In the genomic region with DNA sequence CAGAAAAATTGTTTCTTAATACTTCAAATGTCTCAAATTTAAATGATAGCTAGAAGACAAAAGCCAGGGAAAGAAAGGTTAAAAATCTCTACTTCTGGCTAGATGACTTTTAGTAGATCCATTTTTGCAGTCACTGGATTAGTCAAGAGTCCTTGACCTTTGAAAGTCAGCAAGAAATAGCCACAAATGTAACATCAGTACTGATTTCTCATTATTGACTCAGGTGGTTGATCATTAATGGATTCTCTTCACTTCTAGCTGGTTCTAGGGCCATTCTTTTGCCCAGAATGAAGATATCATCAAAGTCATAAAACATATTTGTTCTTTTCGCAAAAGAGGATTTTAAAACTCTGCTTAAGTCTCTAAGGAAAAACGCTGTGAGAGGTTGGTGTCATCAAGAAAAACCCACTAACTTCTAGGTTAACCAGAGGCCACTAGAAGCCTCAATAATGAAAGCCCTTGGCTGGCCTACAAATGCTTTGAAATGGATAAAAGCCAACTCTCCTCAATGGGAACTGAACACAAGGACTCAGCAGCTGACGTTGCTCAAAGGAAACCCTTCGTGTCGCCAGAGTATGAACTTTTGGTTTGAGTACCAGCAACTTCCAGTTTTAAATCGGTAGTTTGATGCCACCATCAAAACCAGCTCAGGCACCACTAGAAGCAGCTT, we compare ENCODE assay signal across 18 cellular contexts.
DNase-seq lines count a peak whose midpoint lies in the region; ATAC-seq, FAIRE-seq and TF ChIP-seq lines count a peak whose summit lies in the region.
"Had no signal": no experiment of that assay in that cellular context is flagged by ENCODE, and none has a peak within 500 bp of the region (broad histone marks: within the 10 kb centered on the region; RNA-seq: fewer than 3 reads in every experiment).

No MANE protein-coding gene starts in this region.

- peak overlapping the region; percentile 43; the same call in 1 of the 2 replicates for H3K27ac ChIP-seq in VCaP
- H3K27ac ChIP-seq in subcutaneous abdominal adipose tissue (ENCODE audit: low read depth, low read length): peak overlapping the region; percentile 47
- H3K27ac ChIP-seq: GM23248, PC-9 had no signal

- TF ChIP-seq CTCF in VCaP (conservative IDR thresholded peaks at IDR 0.05) (no peak), CD14-positive monocyte (IDR thresholded peaks at IDR 0.05) (no peak)

- no peak overlapping the region for H3K4me3 Mint-ChIP-seq in CD14-positive monocyte
- H3K4me3 Mint-ChIP-seq: stimulated activated naive CD8-positive, alpha-beta T cell treated with anti-CD3 and anti-CD28 coated beads, Interleukin-15, Interleukin-2, amounts not matched to agents 100 ng/mL and 50 ng/mL, for 24 hours; T-cell had no signal

- DNase-seq in stimulated activated CD4-positive, alpha-beta T cell treated with anti-CD3 and anti-CD28 coated beads, Interleukin-1b, Interleukin-23, amount 100 ng/mL, for 48 hours: peak; percentile 3
- DNase-seq in stimulated activated CD4-positive, alpha-beta T cell treated with anti-CD3 and anti-CD28 coated beads, Interleukin-12 subunit alpha, Interleukin-12 subunit beta, amount 100 ng/mL, for 4 hours: no peak
- DNase-seq in CD14-positive monocyte (ENCODE audit: low spot score) (no peak), NCI-H226 (no peak)
- DNase-seq: activated CD4-positive, alpha-beta T cell treated with anti-CD3 and anti-CD28 coated beads, Interleukin-2, amount 50 U/mL, for 4 hours; activated naive CD4-positive, alpha-beta T cell treated with Interleukin-2 at 50 U/mL for 16 hours; central memory CD4-positive, alpha-beta T cell; GM23248; MG63; mucosa of descending colon; NCI-H345; PC-9; T-cell had no signal

- H3K4me1 ChIP-seq in subcutaneous abdominal adipose tissue (ENCODE audit: control insufficient read depth in 5 of 5, insufficient read depth in 5 of 5, low read length in 5 of 5): peaks cover 0 to 11% (median 0%) of the 10 kb centered on the region in 5 donors

- H3K4me1 Mint-ChIP-seq in CD14-positive monocyte: no peaks in the 10 kb centered on the region

- H3K9ac ChIP-seq in subcutaneous abdominal adipose tissue (ENCODE audit: low read length in 5 of 5): no peak overlapping the region
- H3K9ac ChIP-seq: GM23248 had no signal

- peaks cover 0 to 15% (median 5%) of the 10 kb centered on the region in 5 donors for H3K36me3 ChIP-seq in subcutaneous abdominal adipose tissue (ENCODE audit: control insufficient read depth in 5 of 5, insufficient read depth in 5 of 5, low read length in 5 of 5)

- H3K27me3 ChIP-seq in subcutaneous abdominal adipose tissue (ENCODE audit: control insufficient read depth in 5 of 5, insufficient read depth in 4 of 5, low read length in 5 of 5): no peaks in the 10 kb centered on the region
- H3K27me3 ChIP-seq: MG63 had no signal

- peaks cover 0 to 6% (median 0%) of the 10 kb centered on the region in 7 donors for H3K9me3 Mint-ChIP-seq in CD14-positive monocyte
- H3K9me3 Mint-ChIP-seq: stimulated activated naive CD8-positive, alpha-beta T cell treated with anti-CD3 and anti-CD28 coated beads, Interleukin-15, Interleukin-2, amounts not matched to agents 100 ng/mL and 50 ng/mL, for 24 hours had no signal

- peak; percentile 38 for FAIRE-seq in islet of Langerhans (lab: Jason Lieb, UNC)

- no peaks in the 10 kb centered on the region for H3K9me3 ChIP-seq in subcutaneous abdominal adipose tissue (ENCODE audit: control insufficient read depth in 5 of 5, low read length in 5 of 5)
- H3K9me3 ChIP-seq: MG63, mucosa of descending colon had no signal

- no peak overlapping the region for H3K4me3 ChIP-seq in subcutaneous abdominal adipose tissue (ENCODE audit: low read depth in 1 of 5, low read length in 5 of 5)
- H3K4me3 ChIP-seq: GM23248, MG63, mucosa of descending colon, PC-9 had no signal

- intact Hi-C loops in CD14-positive monocyte (cut with micrococcal nuclease): no loop called here

- no peak for ATAC-seq in GM21825 (IDR thresholded peaks at IDR 0.05; ENCODE audit: unreplicated experiment)
- ATAC-seq: mucosa of descending colon, T-cell had no signal

- no peaks in the 10 kb centered on the region for H3K36me3 Mint-ChIP-seq in CD14-positive monocyte

- peaks cover 0 to 7% (median 4%) of the 10 kb centered on the region in 3 donors for H3K27me3 Mint-ChIP-seq in CD14-positive monocyte (ENCODE audit: low read depth in 3 of 3)
- H3K27me3 Mint-ChIP-seq: stimulated activated naive CD8-positive, alpha-beta T cell treated with anti-CD3 and anti-CD28 coated beads, Interleukin-15, Interleukin-2, amounts not matched to agents 100 ng/mL and 50 ng/mL, for 24 hours; T-cell had no signal

- H3K27ac Mint-ChIP-seq in CD14-positive monocyte: no peak overlapping the region
- H3K27ac Mint-ChIP-seq: T-cell had no signal
